In the genomic region with DNA sequence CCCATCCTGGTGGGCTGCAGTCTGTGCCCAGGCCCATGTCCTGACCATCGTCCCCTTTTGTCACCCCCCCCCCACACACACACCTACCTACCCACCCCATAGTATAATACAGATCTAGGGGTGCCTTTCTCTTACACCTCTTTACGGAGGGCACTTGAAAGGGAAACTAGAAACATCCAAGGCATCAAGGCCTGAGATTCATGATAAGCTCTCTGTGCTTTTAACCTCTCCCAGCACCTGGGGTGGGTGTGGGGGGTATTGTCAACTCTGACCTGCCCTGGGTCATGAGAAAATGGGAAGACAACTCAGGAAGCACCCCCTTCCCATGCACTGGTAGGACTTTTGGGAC, we compare ENCODE assay signal across 8 cellular contexts. TPM values are rescaled to one million over a fixed set of nuclear protein-coding genes. Genes with fewer than 3 reads are reported as not detected.
DNase-seq lines count a peak whose midpoint lies in the region; ATAC-seq and TF ChIP-seq lines count a peak whose summit lies in the region.

No MANE protein-coding gene starts in this region.

- intact Hi-C loops in heart right ventricle (cut with DNase I), result loop anchor here (5.0 to 10.0 kb wide), 7 partner anchors 52 to 176 kb away; no protein-coding TSS in a partner anchor
- intact Hi-C loops in left cardiac atrium (cut with DNase I), result no loop called here
- intact Hi-C loops in breast epithelium (cut with DNase I; ENCODE audit: low total_unique reads), result loop anchor here (5.0 kb wide), 1 partner anchor 92 kb away; no protein-coding TSS in a partner anchor

- ATAC-seq in heart right ventricle (peak in 1 of 8 donors; percentile 1), left cardiac atrium (no peak), HG03469 (IDR thresholded peaks at IDR 0.05; ENCODE audit: unreplicated experiment) (no peak)

- TF ChIP-seq POLR2A in breast epithelium (IDR thresholded peaks at IDR 0.05), result no peak

- peak overlapping the region in 9 of 10 donors; percentile 93 to 100 (median 98) for H3K27ac ChIP-seq in heart right ventricle
- peak overlapping the region; percentile 87 to 96 for H3K27ac ChIP-seq in breast epithelium
- H3K27ac ChIP-seq in mesodermal cell (ENCODE audit: low read depth, low read length, severe bottlenecking), result peak overlapping the region; percentile 91
- no peak overlapping the region for H3K27ac ChIP-seq in urinary bladder (ENCODE audit: low read depth)

- TF ChIP-seq CTCF in heart right ventricle (IDR thresholded peaks at IDR 0.05) (no peak), breast epithelium (IDR thresholded peaks at IDR 0.05) (no peak)

- H3K9me3 ChIP-seq in heart right ventricle (no peaks in the 10 kb centered on the region), breast epithelium (no peaks in the 10 kb centered on the region), mesodermal cell (ENCODE audit: control insufficient read depth, low read length) (no peaks in the 10 kb centered on the region)

- H3K36me3 ChIP-seq in heart right ventricle, result peaks cover 0 to 18% (median 0%) of the 10 kb centered on the region in 9 donors
- no peaks in the 10 kb centered on the region for H3K36me3 ChIP-seq in breast epithelium
- H3K36me3 ChIP-seq in mesodermal cell (ENCODE audit: control insufficient read depth, insufficient read depth, low read length), result peaks cover 22% of the 10 kb centered on the region
- no peaks in the 10 kb centered on the region for H3K36me3 ChIP-seq in urinary bladder (ENCODE audit: insufficient read depth)

- DNase-seq in heart right ventricle (no peak), left cardiac atrium (no peak), breast epithelium (ENCODE audit: low spot score in 2 of 2) (no peak), SKM-1 treated with dmso at 0.1 percent for 144 hours (lab: John Stamatoyannopoulos, UW; ENCODE audit: unreplicated experiment) (no peak), SHP77 (lab: John Stamatoyannopoulos, UW) (no peak)

- peak overlapping the region; percentile 80 to 100 (median 95) for H3K4me3 ChIP-seq in heart right ventricle
- H3K4me3 ChIP-seq in breast epithelium, result peak overlapping the region; percentile 86 to 98 (median 96)
- peak overlapping the region; percentile 93 for H3K4me3 ChIP-seq in mesodermal cell (ENCODE audit: extremely low read depth, insufficient read depth, low read length, poor library complexity, severe bottlenecking)
- peak overlapping the region; percentile 98 for H3K4me3 ChIP-seq in urinary bladder (ENCODE audit: low read depth, low read length)

- 0 to 3% methylated on average over 2 of the region's 2 CpGs for WGBS in heart right ventricle, 2 donors
- 60% methylated on average over 1 of the region's 2 CpGs; no CpG with 5 or more reads in 1 of the 2 experiments for WGBS in mesodermal cell (ENCODE audit: insufficient coverage in 2 of 2), 2 experiments
- 3% methylated on average over 2 of the region's 2 CpGs for WGBS in urinary bladder

- no peaks in the 10 kb centered on the region for H3K27me3 ChIP-seq in heart right ventricle
- no peaks in the 10 kb centered on the region for H3K27me3 ChIP-seq in breast epithelium

- peaks cover 18 to 52% (median 46%) of the 10 kb centered on the region in 9 donors for H3K4me1 ChIP-seq in heart right ventricle
- H3K4me1 ChIP-seq in breast epithelium, result peaks cover 0 to 14% of the 10 kb centered on the region in 2 donors
- peaks cover 22% of the 10 kb centered on the region for H3K4me1 ChIP-seq in mesodermal cell (ENCODE audit: control insufficient read depth, insufficient read depth, low read length, poor library complexity, severe bottlenecking)
- peaks cover 2% of the 10 kb centered on the region for H3K4me1 ChIP-seq in urinary bladder (ENCODE audit: insufficient read depth)

RNA-seq across cellular contexts. Expression of a gene that starts 1.6 kb away (rescaled TPM):
- total RNA-seq in heart right ventricle (10 to 100 TPM in 3 of 10 donors, 1 to 10 TPM in 7; 6.5 to 13.2 (median 8.9) TPM), left cardiac atrium (10 to 100 TPM in 1 of 2 donors, 1 to 10 TPM in 1; 7.2 to 11.6 TPM), breast epithelium (1 to 10 TPM; 4.2 to 8.3 (median 7.5) TPM), urinary bladder (5.9 TPM)
- polyA plus RNA-seq in heart right ventricle (10 to 100 TPM in 1 of 2 donors, 1 to 10 TPM in 1; 2.8 to 11.8 TPM), urinary bladder (10.9 TPM)
- 16.5 TPM for polyA plus RNA-seq in mesodermal cell (2013, experiment 1 of 2)
- 15.0 TPM for polyA plus RNA-seq in mesodermal cell (2013, experiment 2 of 2)

RNA-seq across cellular contexts. Expression of a gene that starts 37.6 kb away (rescaled TPM):
- total RNA-seq in heart right ventricle, result 1 to 10 TPM in 7 of 10 donors, under 1 TPM in 3; 0.56 to 3.7 (median 1.8) TPM
- polyA plus RNA-seq in heart right ventricle, result under 1 TPM; 0.23 to 0.88 TPM
- total RNA-seq in left cardiac atrium, result under 1 TPM; 0.13 to 0.21 TPM
- total RNA-seq in breast epithelium, result 1 to 10 TPM in 1 of 3 donors, under 1 TPM in 1, not detected in 1; 0.15 to 1.4 TPM
- not detected for polyA plus RNA-seq in mesodermal cell (2013, experiment 1 of 2)
- not detected for polyA plus RNA-seq in mesodermal cell (2013, experiment 2 of 2)
- total RNA-seq in urinary bladder, result 0.16 TPM
- 0.25 TPM for polyA plus RNA-seq in urinary bladder

Comparison
In these comparisons a context has a peak if more than half of its experiments do, and no peak if none do; other contexts are left out.
1. intact Hi-C loops: an anchor here in heart right ventricle (5.0 to 10.0 kb wide) and breast epithelium (5.0 kb wide); none called in left cardiac atrium.